30 cellular contexts compared by ENCODE assay signal in genomic region chr17:66698270-66698669, GRCh38.
"Had no signal": no experiment of that assay in that cellular context is flagged by ENCODE, and none has a peak within 500 bp of the region (broad histone marks: within the 10 kb centered on the region; RNA-seq: fewer than 3 reads in every experiment).

No MANE protein-coding gene starts in this region.

- H3K9me3 ChIP-seq: neutrophil, testis, thyroid gland, transverse colon, vagina had no signal

- H3K4me3 ChIP-seq: left lung, lower lobe of right lung, neural progenitor cell, right atrium auricular region, skin epidermis, stomach, testis, thyroid gland, transverse colon, upper lobe of left lung, vagina had no signal

- H2AFZ ChIP-seq: neural progenitor cell, parathyroid adenoma had no signal

- DNase-seq: hippocampal formation; kidney; left colon; left lung; lower lobe of right lung; mammary epithelial cell; mesenchymal stem cell; natural killer cell; nephron progenitor cell; occipital lobe; stimulated activated CD4-positive, alpha-beta T cell treated with anti-CD3 and anti-CD28 coated beads, Interleukin-12 subunit alpha, Interleukin-12 subunit beta, amount 100 ng/mL, for 4 hours; stimulated activated CD4-positive, alpha-beta T cell treated with anti-CD3 and anti-CD28 coated beads, Interleukin-15, amount 100 ng/mL, for 24 hours; stimulated activated CD4-positive, alpha-beta T cell treated with anti-CD3 and anti-CD28 coated beads, Interleukin-2, amount 100 ng/mL, for 24 hours; stimulated activated CD4-positive, alpha-beta T cell treated with anti-CD3 and anti-CD28 coated beads, Interleukin-4, amount 100 ng/mL, for 1 hour; stimulated activated naive B cell treated with anti-CD40 and anti-IgM and Interleukin-4, amounts not matched to agents 10 μg/mL and 1 μg/mL and 100 μg/mL, for 72 hours; stimulated activated naive CD8-positive, alpha-beta T cell treated with anti-CD3 and anti-CD28 coated beads, Interleukin-15, Interleukin-2, amounts not matched to agents 100 U/mL and 50 U/mL, for 24 hours; stomach; testis; thyroid gland; transverse colon; upper lobe of left lung had no signal

- H3K36me3 ChIP-seq: lower lobe of right lung, neural progenitor cell, neutrophil, right atrium auricular region, thyroid gland, vagina had no signal

- H3K27me3 ChIP-seq: left lung, neural progenitor cell, neutrophil, right atrium auricular region, stomach, testis, thyroid gland, transverse colon, upper lobe of left lung, vagina had no signal

- H3K4me1 Mint-ChIP-seq: natural killer cell; nephron progenitor cell; neural progenitor cell; stimulated activated naive B cell treated with anti-CD40 and anti-IgM and Interleukin-4, amounts not matched to agents 10 μg/mL and 1 μg/mL and 100 μg/mL, for 72 hours had no signal

- H3K27ac Mint-ChIP-seq: natural killer cell; nephron progenitor cell; neural progenitor cell; progenitor cell of endocrine pancreas; stimulated activated naive B cell treated with anti-CD40 and anti-IgM and Interleukin-4, amounts not matched to agents 10 μg/mL and 1 μg/mL and 100 μg/mL, for 72 hours had no signal

- FAIRE-seq: islet of Langerhans, kidney had no signal

- H3K4me1 ChIP-seq: left lung, lower lobe of right lung, neural progenitor cell, parathyroid adenoma, right atrium auricular region, stomach, testis, thyroid gland, upper lobe of left lung, vagina had no signal

- H3K79me2 ChIP-seq: parathyroid adenoma had no signal

- H3K4me2 ChIP-seq: neural progenitor cell had no signal

- ATAC-seq: left colon; left lung; lower lobe of right lung; sciatic nerve; stimulated activated naive B cell treated with anti-CD40 and anti-IgM and Interleukin-4, amounts not matched to agents 10 μg/mL and 1 μg/mL and 100 μg/mL, for 72 hours; stimulated activated naive CD8-positive, alpha-beta T cell treated with anti-CD3 and anti-CD28 coated beads, Interleukin-15, Interleukin-2, amounts not matched to agents 100 U/mL and 50 U/mL, for 24 hours had no signal

- H3K27ac ChIP-seq: left lung, lower lobe of right lung, neural progenitor cell, neutrophil, parathyroid adenoma, right atrium auricular region, skin epidermis, stomach, testis, thyroid gland, transverse colon, upper lobe of left lung, vagina had no signal

- H3K9ac ChIP-seq: neural progenitor cell, parathyroid adenoma had no signal

- H3K27me3 Mint-ChIP-seq: progenitor cell of endocrine pancreas had no signal

- H3K4me3 Mint-ChIP-seq: natural killer cell; nephron progenitor cell; neural progenitor cell; stimulated activated naive B cell treated with anti-CD40 and anti-IgM and Interleukin-4, amounts not matched to agents 10 μg/mL and 1 μg/mL and 100 μg/mL, for 72 hours had no signal
